ENCODE assay signal across 29 cellular contexts in genomic region chr16:84986879-84987278, GRCh38. TPM values are rescaled to one million over a fixed set of nuclear protein-coding genes. Genes with fewer than 3 reads are reported as not detected.
DNase-seq lines count a peak whose midpoint lies in the region; ATAC-seq and TF ChIP-seq lines count a peak whose summit lies in the region.
"Had no signal": no experiment of that assay in that cellular context is flagged by ENCODE, and none has a peak within 500 bp of the region (broad histone marks: within the 10 kb centered on the region; RNA-seq: fewer than 3 reads in every experiment).

No MANE protein-coding gene starts in this region.

- intact Hi-C loops in MCF 10A (cut with micrococcal nuclease) (no loop called here), breast epithelium (cut with DNase I; ENCODE audit: low total_unique reads) (loop anchor here (5.0 kb wide), 1 partner anchor 995 kb away; no protein-coding TSS in a partner anchor), vagina (cut with DNase I) (no loop called here)

- TSS peak; percentile 7 for BruUV-seq in MCF 10A (replicated peaks; lab: Mats Ljungman, UMichigan)

- TF ChIP-seq CTCF in MCF 10A (IDR thresholded peaks at IDR 0.05; ENCODE audit: unreplicated experiment) (no peak), breast epithelium (IDR thresholded peaks at IDR 0.05) (no peak), neural progenitor cell (IDR thresholded peaks at IDR 0.05) (no peak), vagina (IDR thresholded peaks at IDR 0.05) (no peak)

- no peaks in the 10 kb centered on the region for H3K27me3 Mint-ChIP-seq in MCF 10A (ENCODE audit: insufficient read depth, unreplicated experiment)
- H3K27me3 Mint-ChIP-seq in activated T-helper 17 cell treated with anti-CD3 and anti-CD28 coated beads, Interleukin-2, amount 50 U/mL, for 72 hours: no peaks in the 10 kb centered on the region
- H3K27me3 Mint-ChIP-seq in neural progenitor cell (ENCODE audit: insufficient read depth, low read depth): peaks cover 2% of the 10 kb centered on the region
- H3K27me3 Mint-ChIP-seq: stimulated activated naive CD8-positive, alpha-beta T cell treated with anti-CD3 and anti-CD28 coated beads, Interleukin-15, Interleukin-2, amounts not matched to agents 100 ng/mL and 50 ng/mL, for 24 hours had no signal

- H3K4me1 ChIP-seq in breast epithelium: no peaks in the 10 kb centered on the region
- H3K4me1 ChIP-seq in neural progenitor cell: no peaks in the 10 kb centered on the region
- H3K4me1 ChIP-seq in vagina: peaks cover 41% of the 10 kb centered on the region
- H3K4me1 ChIP-seq: parathyroid adenoma, right lobe of liver had no signal

- H3K27me3 ChIP-seq in breast epithelium (no peaks in the 10 kb centered on the region), neural progenitor cell (no peaks in the 10 kb centered on the region), vagina (no peaks in the 10 kb centered on the region)
- H3K27me3 ChIP-seq: cardiac muscle cell, heart left ventricle, right lobe of liver, SJSA1, tibial nerve had no signal

- H3K4me3 ChIP-seq in breast epithelium: no peak overlapping the region
- H3K4me3 ChIP-seq in neural progenitor cell: no peak overlapping the region
- H3K4me3 ChIP-seq in vagina: no peak overlapping the region
- H3K4me3 ChIP-seq: A549, cardiac muscle cell, GM12878, GM23338, heart left ventricle, right lobe of liver, SJSA1, tibial nerve had no signal

- H3K27ac ChIP-seq in breast epithelium: peak overlapping the region in 1 of 2 donors; percentile 56
- H3K27ac ChIP-seq in neural progenitor cell: no peak overlapping the region
- H3K27ac ChIP-seq in vagina: peak overlapping the region; percentile 77
- H3K27ac ChIP-seq: cardiac muscle cell, heart left ventricle, parathyroid adenoma, right lobe of liver, SJSA1 had no signal

- H3K36me3 Mint-ChIP-seq in MCF 10A (ENCODE audit: insufficient read depth, unreplicated experiment): peaks cover 78% of the 10 kb centered on the region
- H3K36me3 Mint-ChIP-seq in activated T-helper 17 cell treated with anti-CD3 and anti-CD28 coated beads, Interleukin-2, amount 50 U/mL, for 72 hours (ENCODE audit: low read depth): peaks cover 73% of the 10 kb centered on the region
- peaks cover 31% of the 10 kb centered on the region for H3K36me3 Mint-ChIP-seq in neural progenitor cell
- H3K36me3 Mint-ChIP-seq: natural killer cell had no signal

- H4K20me1 ChIP-seq in neural progenitor cell (ENCODE audit: low read depth): peaks cover 18% of the 10 kb centered on the region

- ATAC-seq in activated T-helper 17 cell treated with anti-CD3 and anti-CD28 coated beads, Interleukin-2, amount 50 U/mL, for 72 hours (replicated peaks): no peak
- no peak for ATAC-seq in HG02870 (IDR thresholded peaks at IDR 0.05; ENCODE audit: unreplicated experiment)
- ATAC-seq: A549; activated T-cell treated with anti-CD3 and anti-CD28 coated beads, Interleukin-2, amount 50 U/mL, for 4 hours; GM12878; GM23338; heart left ventricle; left colon; natural killer cell; Panc1 had no signal

- H3K9me3 Mint-ChIP-seq in MCF 10A (ENCODE audit: unreplicated experiment) (no peaks in the 10 kb centered on the region), neural progenitor cell (no peaks in the 10 kb centered on the region)
- no peaks in the 10 kb centered on the region for H3K9me3 Mint-ChIP-seq in activated T-helper 17 cell treated with anti-CD3 and anti-CD28 coated beads, Interleukin-2, amount 50 U/mL, for 72 hours
- H3K9me3 Mint-ChIP-seq: activated naive CD4-positive, alpha-beta T cell treated with anti-CD3 and anti-CD28 coated beads for 36 hours; activated T-cell treated with anti-CD3 and anti-CD28 coated beads, Interleukin-2, amount 50 U/mL, for 4 hours; GM23338; natural killer cell; stimulated activated naive CD8-positive, alpha-beta T cell treated with anti-CD3 and anti-CD28 coated beads, Interleukin-15, Interleukin-2, amounts not matched to agents 100 ng/mL and 50 ng/mL, for 24 hours had no signal

- DNase-seq in MCF 10A (ENCODE audit: unreplicated experiment) (no peak), breast epithelium (ENCODE audit: low spot score in 2 of 2) (no peak), neural progenitor cell (ENCODE audit: low spot score) (no peak), vagina (ENCODE audit: extremely low spot score in 2 of 2) (no peak), NCI-H1105 (lab: John Stamatoyannopoulos, UW) (no peak), OCI-M1 (lab: John Stamatoyannopoulos, UW) (no peak)
- DNase-seq: activated CD4-positive, alpha-beta T cell treated with anti-CD3 and anti-CD28 coated beads for 1 hour; activated naive CD4-positive, alpha-beta T cell treated with anti-CD3 and anti-CD28 coated beads for 36 hours; activated T-cell treated with anti-CD3 and anti-CD28 coated beads, Interleukin-2, amount 50 U/mL, for 4 hours; dermis blood vessel endothelial cell; left colon; MV-4-11; natural killer cell; NCI-H524; stimulated activated CD4-positive, alpha-beta T cell treated with anti-CD3 and anti-CD28 coated beads, Interleukin-4, amount 100 ng/mL, for 4 hours; T-helper 1 cell had no signal

- no peak overlapping the region for H3K4me2 ChIP-seq in neural progenitor cell
- H3K4me2 ChIP-seq: GM23338 had no signal

- H3K36me3 ChIP-seq in breast epithelium: peaks cover 6% of the 10 kb centered on the region
- H3K36me3 ChIP-seq in neural progenitor cell: no peaks in the 10 kb centered on the region
- peaks cover 0 to 45% of the 10 kb centered on the region in 2 donors for H3K36me3 ChIP-seq in vagina

- CTCF ChIA-PET in MCF 10A (lab: Yijun Ruan, JAX): no interaction called here

- H3K4me1 Mint-ChIP-seq in MCF 10A (ENCODE audit: insufficient read depth, unreplicated experiment) (peaks cover 24% of the 10 kb centered on the region), neural progenitor cell (peaks cover 20% of the 10 kb centered on the region)
- H3K4me1 Mint-ChIP-seq in activated T-helper 17 cell treated with anti-CD3 and anti-CD28 coated beads, Interleukin-2, amount 50 U/mL, for 72 hours: peaks cover 27% of the 10 kb centered on the region
- H3K4me1 Mint-ChIP-seq: GM23338 had no signal

- TF ChIP-seq POLR2A in breast epithelium (IDR thresholded peaks at IDR 0.05) (no peak), vagina (IDR thresholded peaks at IDR 0.05) (no peak)

- H2AFZ ChIP-seq in neural progenitor cell (replicated peaks): no peak overlapping the region
- H2AFZ ChIP-seq: GM23338, parathyroid adenoma had no signal

- H3F3A ChIP-seq in neural progenitor cell (ENCODE audit: low read depth): no peaks in the 10 kb centered on the region

- POLR2A ChIA-PET in MCF 10A (lab: Yijun Ruan, JAX): interaction anchor here (0.7 kb wide), 1 partner anchor 235 kb away, joined by 3 read pairs; no protein-coding TSS in a partner anchor

- H3K9ac ChIP-seq in neural progenitor cell: no peak overlapping the region
- H3K9ac ChIP-seq: parathyroid adenoma had no signal

- H3K4me3 Mint-ChIP-seq in MCF 10A (ENCODE audit: unreplicated experiment) (no peak overlapping the region), neural progenitor cell (no peak overlapping the region)
- H3K4me3 Mint-ChIP-seq in activated T-helper 17 cell treated with anti-CD3 and anti-CD28 coated beads, Interleukin-2, amount 50 U/mL, for 72 hours: no peak overlapping the region
- H3K4me3 Mint-ChIP-seq: activated naive CD4-positive, alpha-beta T cell treated with anti-CD3 and anti-CD28 coated beads for 36 hours; activated T-cell treated with anti-CD3 and anti-CD28 coated beads, Interleukin-2, amount 50 U/mL, for 4 hours; GM23338; natural killer cell; stimulated activated naive CD8-positive, alpha-beta T cell treated with anti-CD3 and anti-CD28 coated beads, Interleukin-15, Interleukin-2, amounts not matched to agents 100 ng/mL and 50 ng/mL, for 24 hours had no signal

- no peaks in the 10 kb centered on the region for H3K9me3 ChIP-seq in breast epithelium
- H3K9me3 ChIP-seq in neural progenitor cell (ENCODE audit: low read depth): no peaks in the 10 kb centered on the region
- no peaks in the 10 kb centered on the region for H3K9me3 ChIP-seq in vagina
- H3K9me3 ChIP-seq: A549, heart left ventricle, right lobe of liver, SJSA1, tibial nerve had no signal

- no peaks in the 10 kb centered on the region for H3K79me2 ChIP-seq in neural progenitor cell (ENCODE audit: low read depth)

- H3K27ac Mint-ChIP-seq in MCF 10A (ENCODE audit: low read depth, unreplicated experiment): peak overlapping the region; percentile 67
- H3K27ac Mint-ChIP-seq in activated T-helper 17 cell treated with anti-CD3 and anti-CD28 coated beads, Interleukin-2, amount 50 U/mL, for 72 hours: peak overlapping the region; percentile 84
- H3K27ac Mint-ChIP-seq in neural progenitor cell: peak overlapping the region; percentile 35
- H3K27ac Mint-ChIP-seq: activated naive CD4-positive, alpha-beta T cell treated with anti-CD3 and anti-CD28 coated beads for 36 hours; GM23338; natural killer cell; stimulated activated naive CD8-positive, alpha-beta T cell treated with anti-CD3 and anti-CD28 coated beads, Interleukin-15, Interleukin-2, amounts not matched to agents 100 ng/mL and 50 ng/mL, for 24 hours had no signal

RNA-seq across cellular contexts. Expression of gene ZDHHC7, which starts 24.5 kb away (rescaled TPM):
- 46.3 and 54.5 TPM in 2 replicates for total RNA-seq in MCF 10A (2022)
- total RNA-seq in breast epithelium: 10 to 100 TPM; 38.7 to 69.6 (median 41.1) TPM
- total RNA-seq in activated T-helper 17 cell treated with anti-CD3 and anti-CD28 coated beads, Interleukin-2, amount 50 U/mL, for 72 hours: 10 to 100 TPM; 25.2 to 32.9 TPM
- total RNA-seq in neural progenitor cell (ENCODE audit: low replicate concordance): 53.3 and 57.0 TPM in 2 replicates
- 37.3 TPM for total RNA-seq in vagina

RNA-seq across cellular contexts. Expression of gene KIAA0513, which starts 40.7 kb away (rescaled TPM):
- total RNA-seq in MCF 10A (2022) (4.2 and 4.9 TPM in 2 replicates), breast epithelium (10 to 100 TPM in 2 of 3 donors, 1 to 10 TPM in 1; 7.6 to 16.2 (median 10.8) TPM), neural progenitor cell (ENCODE audit: low replicate concordance) (6.1 and 9.0 TPM in 2 replicates), vagina (26.8 TPM)
- total RNA-seq in activated T-helper 17 cell treated with anti-CD3 and anti-CD28 coated beads, Interleukin-2, amount 50 U/mL, for 72 hours: 1 to 10 TPM; 3.9 to 9.6 TPM
